ENCODE assay signal across 20 cellular contexts in the genomic region with DNA sequence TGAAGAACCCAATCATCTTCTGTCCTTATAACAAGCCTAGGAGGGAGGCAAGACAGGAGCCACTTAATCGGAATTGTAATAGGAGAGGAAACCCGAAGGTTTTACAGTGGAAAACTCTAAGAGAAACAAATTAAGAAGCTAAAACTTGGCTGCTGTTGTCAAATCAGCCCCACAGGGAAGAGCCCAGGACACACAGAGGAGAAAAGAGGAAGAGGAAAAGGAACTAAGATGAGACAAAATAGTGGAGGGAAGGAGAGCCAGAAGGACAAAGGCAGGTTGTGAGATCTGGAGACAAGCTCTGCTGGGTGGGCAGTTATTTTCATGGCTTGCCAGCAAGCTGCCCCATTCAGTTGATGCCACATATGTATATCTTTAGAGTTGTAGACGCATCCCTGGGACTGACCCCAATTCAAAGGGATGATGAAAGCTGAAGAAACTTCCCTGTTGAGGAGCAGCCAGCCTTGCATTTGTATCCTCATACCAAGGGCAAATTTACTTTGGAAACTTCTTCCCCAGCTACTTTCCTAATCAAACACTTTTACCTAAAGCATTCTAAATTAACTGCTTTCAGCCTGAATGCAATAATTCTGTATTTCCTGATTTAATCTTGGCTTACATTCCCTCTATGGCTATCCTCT.
"Had no signal": no experiment of that assay in that cellular context is flagged by ENCODE, and none has a peak within 500 bp of the region (broad histone marks: within the 10 kb centered on the region; RNA-seq: fewer than 3 reads in every experiment).

No MANE protein-coding gene starts in this region.

- H3K9ac ChIP-seq: KMS-11, SK-N-SH had no signal

- H3K27ac ChIP-seq: KMS-11, RWPE1 had no signal

- DNase-seq: IMR-90, NCI-H1048, NCI-H1105, NCI-H1436 treated with DMSO at 0.1 percent for 48 hours, NCI-H1694, NCI-H187 treated with DMSO at 0.1 percent for 48 hours, NCI-H2081, NCI-H2107, NCI-H2171, NCI-H226, NCI-H446, NCI-H510A, NCI-H524 treated with DMSO at 0.1 percent for 48 hours, NCI-H69, NCI-H774, PC-3, SHP77, SK-N-SH had no signal

- H3K9me3 ChIP-seq: SK-N-SH had no signal
